21 cellular contexts compared by ENCODE assay signal in the genomic region with DNA sequence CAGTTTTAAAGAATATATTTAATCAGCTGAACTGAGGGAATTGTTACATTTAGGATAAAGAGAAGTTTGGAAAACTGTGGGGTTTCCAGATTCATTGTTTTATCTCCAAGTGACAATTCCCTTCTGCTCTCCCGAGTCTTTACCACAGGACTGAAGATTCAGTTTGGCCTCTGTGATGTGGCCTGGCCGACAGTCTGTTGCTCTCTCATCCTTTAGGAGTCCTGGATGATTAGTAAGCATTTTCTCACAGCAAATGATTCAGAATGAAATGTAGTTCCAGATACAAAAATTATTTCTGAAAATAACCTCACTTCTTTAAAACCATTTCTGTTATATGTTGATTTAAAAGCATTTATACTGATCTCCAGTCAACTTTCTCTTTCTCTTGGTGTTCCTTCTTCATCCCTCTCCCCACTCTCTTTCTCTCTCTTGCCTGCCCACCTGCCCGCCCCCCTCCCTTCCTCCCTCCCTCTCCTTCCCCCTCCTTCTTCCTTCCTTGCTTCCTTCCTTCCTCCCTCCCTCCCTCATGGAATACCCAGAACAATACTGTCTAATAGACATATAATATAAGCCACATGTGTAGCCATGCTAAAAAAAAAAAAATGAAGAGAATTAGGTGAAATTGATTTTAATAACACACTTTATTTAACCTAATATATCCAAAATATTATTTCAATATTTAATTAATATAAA.
DNase-seq lines count a peak whose midpoint lies in the region; ATAC-seq and TF ChIP-seq lines count a peak whose summit lies in the region.
"Had no signal": no experiment of that assay in that cellular context is flagged by ENCODE, and none has a peak within 500 bp of the region (broad histone marks: within the 10 kb centered on the region; RNA-seq: fewer than 3 reads in every experiment).

No MANE protein-coding gene starts in this region.

- H3K4me1 Mint-ChIP-seq in nephron: peaks cover 34% of the 10 kb centered on the region
- peaks cover 9% of the 10 kb centered on the region for H3K4me1 Mint-ChIP-seq in activated T-cell treated with anti-CD3 and anti-CD28 coated beads, Interleukin-2, amount 50 U/mL, for 72 hours (ENCODE audit: low read depth)
- H3K4me1 Mint-ChIP-seq: naive B cell had no signal

- peaks cover 28% of the 10 kb centered on the region for H3K9me3 Mint-ChIP-seq in nephron
- H3K9me3 Mint-ChIP-seq in activated T-cell treated with anti-CD3 and anti-CD28 coated beads, Interleukin-2, amount 50 U/mL, for 72 hours: peaks cover 0 to 2% of the 10 kb centered on the region in 2 donors

- 38 to 45% methylated on average over 3 of the region's 3 CpGs for WGBS in aorta, 2 donors

- H3K4me3 Mint-ChIP-seq in nephron: no peak overlapping the region
- no peak overlapping the region for H3K4me3 Mint-ChIP-seq in activated T-cell treated with anti-CD3 and anti-CD28 coated beads, Interleukin-2, amount 50 U/mL, for 72 hours
- H3K4me3 Mint-ChIP-seq: activated T-cell treated with anti-CD3 and anti-CD28 coated beads, Interleukin-2, amount 50 U/mL, for 4 hours; GM23338; naive B cell had no signal

- no peak for TF ChIP-seq CTCF in AG10803 (conservative IDR thresholded peaks at IDR 0.05; ENCODE audit: low read length)
- no peak for TF ChIP-seq CTCF in nephron (IDR thresholded peaks at IDR 0.05; ENCODE audit: unreplicated experiment in 3 of 3)

- H3K27ac Mint-ChIP-seq in nephron: peak overlapping the region; percentile 59 to 98 (median 83)
- H3K27ac Mint-ChIP-seq in activated T-cell treated with anti-CD3 and anti-CD28 coated beads, Interleukin-2, amount 50 U/mL, for 72 hours: no peak overlapping the region
- H3K27ac Mint-ChIP-seq: GM23338, naive B cell had no signal

- H3K27ac ChIP-seq in aorta (ENCODE audit: low read depth in 1 of 2, low read length in 2 of 2): peak overlapping the region in 1 of 2 donors; percentile 28
- H3K27ac ChIP-seq: coronary artery had no signal

- ATAC-seq in HG02759 (IDR thresholded peaks at IDR 0.05; ENCODE audit: unreplicated experiment): no peak
- ATAC-seq in aorta (ENCODE audit: low FRiP score): no peak
- no peak for ATAC-seq in activated T-cell treated with anti-CD3 and anti-CD28 coated beads, Interleukin-2, amount 50 U/mL, for 72 hours (replicated peaks in 1 of 2)
- ATAC-seq: activated T-cell treated with anti-CD3 and anti-CD28 coated beads, Interleukin-2, amount 50 U/mL, for 4 hours; left lobe of liver had no signal

- DNase-seq in AG10803 (ENCODE audit: low read depth) (peak; percentile 79), MG63 (peak; percentile 31), dedifferentiated amniotic fluid mesenchymal stem cell (ENCODE audit: extremely low spot score) (peak; percentile 22), aorta (no peak), HuH-7 (ENCODE audit: low spot score) (no peak)
- no peak for DNase-seq in activated T-cell treated with anti-CD3 and anti-CD28 coated beads, Interleukin-2, amount 50 U/mL, for 72 hours
- DNase-seq: activated T-cell treated with anti-CD3 and anti-CD28 coated beads, Interleukin-2, amount 50 U/mL, for 4 hours; adrenal gland; erythroblast; MV-4-11; naive B cell; NCI-H2029 treated with DMSO at 0.1 percent for 48 hours; NCI-H524 treated with DMSO at 0.1 percent for 48 hours; OCI-M1 had no signal

- H3K36me3 Mint-ChIP-seq in nephron (ENCODE audit: low read depth): peaks cover 87% of the 10 kb centered on the region
- H3K36me3 Mint-ChIP-seq in activated T-cell treated with anti-CD3 and anti-CD28 coated beads, Interleukin-2, amount 50 U/mL, for 72 hours (ENCODE audit: insufficient read depth in 2 of 2): peaks cover 0 to 9% of the 10 kb centered on the region in 2 donors

- H3K4me3 ChIP-seq in AG10803 (ENCODE audit: low read length): no peak overlapping the region
- H3K4me3 ChIP-seq in MG63: no peak overlapping the region
- no peak overlapping the region for H3K4me3 ChIP-seq in aorta (ENCODE audit: low read length in 2 of 2)
- H3K4me3 ChIP-seq: adrenal gland; BLaER1 treated with 17β-estradiol and CSF1 and Interleukin-3, amounts not matched to agents 10 nM and 100 nM; coronary artery; GM23338; psoas muscle had no signal

- intact Hi-C loops in aorta (cut with DNase I): no loop called here

- H3K27me3 ChIP-seq in MG63 (no peaks in the 10 kb centered on the region), aorta (ENCODE audit: control insufficient read depth in 1 of 2, insufficient read depth in 2 of 2, low read length in 1 of 2) (no peaks in the 10 kb centered on the region)
- H3K27me3 ChIP-seq: adrenal gland; BLaER1 treated with 17β-estradiol and CSF1 and Interleukin-3, amounts not matched to agents 10 nM and 100 nM had no signal

- H3K36me3 ChIP-seq in MG63 (no peaks in the 10 kb centered on the region), aorta (ENCODE audit: control insufficient read depth in 1 of 2, insufficient read depth in 2 of 2, low read length in 1 of 2) (no peaks in the 10 kb centered on the region)
- H3K36me3 ChIP-seq: adrenal gland had no signal

- H3K27me3 Mint-ChIP-seq in nephron (ENCODE audit: low read depth): no peaks in the 10 kb centered on the region
- no peaks in the 10 kb centered on the region for H3K27me3 Mint-ChIP-seq in activated T-cell treated with anti-CD3 and anti-CD28 coated beads, Interleukin-2, amount 50 U/mL, for 72 hours (ENCODE audit: low read depth)
- H3K27me3 Mint-ChIP-seq: naive B cell had no signal

- H3K9me3 ChIP-seq in MG63: 0 out of 2 replicates have a peak, but pooled peaks cover 2% of the 10 kb centered on the region
- H3K9me3 ChIP-seq in aorta (ENCODE audit: control insufficient read depth, low read length): no peaks in the 10 kb centered on the region
- H3K9me3 ChIP-seq: adrenal gland had no signal

- no peaks in the 10 kb centered on the region for H3K4me1 ChIP-seq in aorta (ENCODE audit: control insufficient read depth in 1 of 2, insufficient read depth in 2 of 2, low read length in 2 of 2)
- H3K4me1 ChIP-seq: adrenal gland had no signal

Comparison
In these comparisons a context has a peak if more than half of its experiments do, and no peak if none do; other contexts are left out.
1. DNase-seq: peak in AG10803 (single experiment), MG63 (single experiment) and dedifferentiated amniotic fluid mesenchymal stem cell (single experiment); none in aorta (0 of 2), HuH-7 (single experiment) and activated T-cell treated with anti-CD3 and anti-CD28 coated beads, Interleukin-2, amount 50 U/mL, for 72 hours (0 of 2).